In genomic region chr11:106249857-106250256, GRCh38 we compare ENCODE assay signal across 23 cellular contexts.
DNase-seq lines count a peak whose midpoint lies in the region; ATAC-seq and TF ChIP-seq lines count a peak whose summit lies in the region.
"Had no signal": no experiment of that assay in that cellular context is flagged by ENCODE, and none has a peak within 500 bp of the region (broad histone marks: within the 10 kb centered on the region; RNA-seq: fewer than 3 reads in every experiment).

No MANE protein-coding gene starts in this region.

- H3K79me2 ChIP-seq in hepatocyte, result no peaks in the 10 kb centered on the region
- H3K79me2 ChIP-seq in Karpas-422 (ENCODE audit: low read length), result no peaks in the 10 kb centered on the region

- no peak overlapping the region for H4K91ac ChIP-seq in neuronal stem cell (ENCODE audit: low read depth, low read length, poor library complexity)

- no peak overlapping the region for H2BK5ac ChIP-seq in neuronal stem cell (ENCODE audit: low read length)

- no peak for TF ChIP-seq POLR2A in stomach (IDR thresholded peaks at IDR 0.05)

- no peak overlapping the region for H3K14ac ChIP-seq in neuronal stem cell (ENCODE audit: low read length)

- H2BK15ac ChIP-seq in neuronal stem cell (ENCODE audit: low read length), result no peak overlapping the region

- H3K4ac ChIP-seq in neuronal stem cell (ENCODE audit: low read length), result no peak overlapping the region

- no peak for TF ChIP-seq EP300 in stomach (IDR thresholded peaks at IDR 0.05)

- peak; percentile 72 for DNase-seq in astrocyte of the spinal cord (ENCODE audit: low read depth, low spot score)
- DNase-seq in hepatocyte (ENCODE audit: low spot score), result peak; percentile 14
- DNase-seq in neuronal stem cell (ENCODE audit: low spot score), result no peak
- DNase-seq in stomach, result no peak
- DNase-seq in Karpas-422, result no peak
- no peak for DNase-seq in NCI-H345 treated with DMSO at 0.1 percent for 48 hours (lab: John Stamatoyannopoulos, UW; ENCODE audit: unreplicated experiment)
- no peak for DNase-seq in upper lobe of right lung
- DNase-seq: activated CD4-positive, alpha-beta T cell treated with anti-CD3 and anti-CD28 coated beads, Interleukin-2, amount 50 U/mL, for 48 hours; activated naive CD4-positive, alpha-beta T cell; activated T-cell treated with anti-CD3 and anti-CD28 coated beads for 4 hours; anterior cingulate cortex; cortex of kidney; DMS79 treated with DMSO at 0.1 percent for 48 hours; foreskin melanocyte; left colon; mucosa of descending colon; NCI-H2029 treated with DMSO at 0.1 percent for 48 hours; stimulated activated naive CD4-positive, alpha-beta T cell; tibial artery had no signal

- H3K18ac ChIP-seq in neuronal stem cell (ENCODE audit: low read length), result no peak overlapping the region

- H3K9ac ChIP-seq in HUES48 (ENCODE audit: low read depth, low read length) (no peak overlapping the region), neuronal stem cell (ENCODE audit: low read depth, low read length, poor library complexity) (no peak overlapping the region), Karpas-422 (ENCODE audit: low read length) (no peak overlapping the region)
- H3K9ac ChIP-seq: KMS-11 had no signal

- H3K9me3 ChIP-seq in HUES48 (ENCODE audit: control insufficient read depth, insufficient read depth, low read length) (peaks cover 14% of the 10 kb centered on the region; the same call in 1 of the 2 replicates), hepatocyte (ENCODE audit: low read depth) (no peaks in the 10 kb centered on the region), neuronal stem cell (replicated peaks in 1 of 2; ENCODE audit: control insufficient read depth in 2 of 2, insufficient read depth in 1 of 2, low read depth in 1 of 2, low read length in 2 of 2) (peaks cover 0 to 9% of the 10 kb centered on the region in 2 donors), stomach (peaks cover 0 to 23% (median 10%) of the 10 kb centered on the region in 4 donors), Karpas-422 (ENCODE audit: low read length) (no peaks in the 10 kb centered on the region), upper lobe of right lung (no peaks in the 10 kb centered on the region)

- no peak overlapping the region for H2BK120ac ChIP-seq in neuronal stem cell (ENCODE audit: low read depth, low read length)

- no peak overlapping the region for H3K4me3 ChIP-seq in HUES48 (ENCODE audit: low read depth, low read length)
- no peak overlapping the region for H3K4me3 ChIP-seq in astrocyte of the spinal cord (ENCODE audit: low read depth, low read length)
- no peak overlapping the region for H3K4me3 ChIP-seq in hepatocyte
- no peak overlapping the region for H3K4me3 ChIP-seq in neuronal stem cell (ENCODE audit: low read length in 2 of 2)
- no peak overlapping the region for H3K4me3 ChIP-seq in stomach
- H3K4me3 ChIP-seq in Karpas-422 (ENCODE audit: low read length), result no peak overlapping the region
- no peak overlapping the region for H3K4me3 ChIP-seq in upper lobe of right lung
- H3K4me3 ChIP-seq: mucosa of descending colon, right atrium auricular region, tibial artery had no signal

- H2AFZ ChIP-seq in hepatocyte (no peak overlapping the region), neuronal stem cell (ENCODE audit: low read length) (peak overlapping the region; percentile 28), Karpas-422 (ENCODE audit: low read length) (no peak overlapping the region)

- no peaks in the 10 kb centered on the region for H3K79me1 ChIP-seq in neuronal stem cell (ENCODE audit: low read depth, low read length)

- H3K4me2 ChIP-seq in hepatocyte, result no peak overlapping the region
- no peak overlapping the region for H3K4me2 ChIP-seq in neuronal stem cell (ENCODE audit: insufficient read depth, low read length, poor library complexity, severe bottlenecking)
- no peak overlapping the region for H3K4me2 ChIP-seq in Karpas-422 (ENCODE audit: low read depth, low read length, poor library complexity, severe bottlenecking)
- H3K4me2 ChIP-seq: KMS-11 had no signal

- no peak for ATAC-seq in upper lobe of right lung
- ATAC-seq: left colon, mucosa of descending colon had no signal

- no peaks in the 10 kb centered on the region for H3K9me2 ChIP-seq in hepatocyte (replicated peaks; ENCODE audit: insufficient read depth)
- H3K9me2 ChIP-seq in Karpas-422 (replicated peaks; ENCODE audit: insufficient read depth, low read length), result 0 out of 2 replicates have a peak, but pooled peaks cover 4% of the 10 kb centered on the region

- intact Hi-C loops in stomach (cut with DNase I; ENCODE audit: low total_unique reads), result no loop called here
- intact Hi-C loops in upper lobe of right lung (cut with DNase I), result no loop called here

- in situ Hi-C loops in astrocyte of the spinal cord (cut with HindIII; ENCODE audit: low sequenced_read_pairs), result no loop called here

- H3K4me1 ChIP-seq in HUES48 (ENCODE audit: control insufficient read depth, insufficient read depth, low read length) (peaks cover 17% of the 10 kb centered on the region), hepatocyte (ENCODE audit: insufficient read depth) (peaks cover 4% of the 10 kb centered on the region), neuronal stem cell (ENCODE audit: control insufficient read depth in 2 of 2, insufficient read depth in 1 of 2, low read depth in 1 of 2, low read length in 2 of 2) (peaks cover 4 to 5% of the 10 kb centered on the region in 2 donors), stomach (no peaks in the 10 kb centered on the region), Karpas-422 (ENCODE audit: low read length) (no peaks in the 10 kb centered on the region), upper lobe of right lung (no peaks in the 10 kb centered on the region)
- H3K4me1 ChIP-seq: right atrium auricular region, tibial artery had no signal

- H2AK5ac ChIP-seq in neuronal stem cell (ENCODE audit: low read depth, low read length), result no peak overlapping the region

- no peak for TF ChIP-seq CTCF in astrocyte of the spinal cord (IDR thresholded peaks at IDR 0.05; ENCODE audit: low read depth, low read length)
- TF ChIP-seq CTCF in hepatocyte (IDR thresholded peaks at IDR 0.05; ENCODE audit: poor library complexity), result no peak
- no peak for TF ChIP-seq CTCF in stomach (IDR thresholded peaks at IDR 0.05)
- no peak for TF ChIP-seq CTCF in upper lobe of right lung (IDR thresholded peaks at IDR 0.05)

- H3K27ac ChIP-seq in HUES48 (ENCODE audit: low read depth, low read length) (peak overlapping the region; percentile 77), hepatocyte (no peak overlapping the region), neuronal stem cell (replicated peaks; ENCODE audit: low read length) (no peak overlapping the region), stomach (no peak overlapping the region), Karpas-422 (ENCODE audit: low read length) (no peak overlapping the region), upper lobe of right lung (no peak overlapping the region)
- H3K27ac ChIP-seq: KMS-11, right atrium auricular region, tibial artery, VCaP had no signal

- no peaks in the 10 kb centered on the region for H3K27me3 ChIP-seq in HUES48 (ENCODE audit: control insufficient read depth, insufficient read depth, low read length)
- H3K27me3 ChIP-seq in hepatocyte, result no peaks in the 10 kb centered on the region
- no peaks in the 10 kb centered on the region for H3K27me3 ChIP-seq in neuronal stem cell (ENCODE audit: control insufficient read depth in 3 of 3, insufficient read depth in 3 of 3, low read depth in 1 of 3, low read length in 3 of 3)
- no peaks in the 10 kb centered on the region for H3K27me3 ChIP-seq in stomach
- no peaks in the 10 kb centered on the region; the same call in 1 of the 2 replicates for H3K27me3 ChIP-seq in Karpas-422 (ENCODE audit: low read length)
- H3K27me3 ChIP-seq in upper lobe of right lung, result no peaks in the 10 kb centered on the region
- H3K27me3 ChIP-seq: right atrium auricular region, tibial artery had no signal

- no peak overlapping the region for H3K23ac ChIP-seq in neuronal stem cell (ENCODE audit: low read depth, low read length, poor library complexity)

- H4K8ac ChIP-seq in neuronal stem cell (ENCODE audit: low read depth, low read length), result no peak overlapping the region

- WGBS in hepatocyte (ENCODE audit: low lambda C conversion rate, missing lambda C conversion rate), result 42% methylated on average over 4 of the region's 4 CpGs
- no CpG with 5 or more reads among the region's 4 CpGs for WGBS in neuronal stem cell (ENCODE audit: extremely low coverage in 2 of 2, insufficient read length in 2 of 2, insufficient replicate concordance in 1 of 2), 2 donors
- WGBS in stomach, 5 donors, result 65 to 78% (median 69%) methylated on average over 4 of the region's 4 CpGs

- H2BK12ac ChIP-seq in neuronal stem cell (ENCODE audit: low read length), result no peak overlapping the region

- H3K36me3 ChIP-seq in HUES48 (ENCODE audit: control insufficient read depth, insufficient read depth, low read length) (no peaks in the 10 kb centered on the region), hepatocyte (replicated peaks; ENCODE audit: insufficient read depth, low read depth) (no peaks in the 10 kb centered on the region), neuronal stem cell (replicated peaks in 1 of 2; ENCODE audit: control insufficient read depth in 2 of 2, insufficient read depth in 2 of 2, low read length in 2 of 2) (no peaks in the 10 kb centered on the region), stomach (no peaks in the 10 kb centered on the region), Karpas-422 (ENCODE audit: insufficient read depth, low read length) (no peaks in the 10 kb centered on the region), upper lobe of right lung (no peaks in the 10 kb centered on the region)
- H3K36me3 ChIP-seq: right atrium auricular region, tibial artery had no signal

- H4K20me1 ChIP-seq in hepatocyte (ENCODE audit: insufficient read depth, poor library complexity, severe bottlenecking) (no peaks in the 10 kb centered on the region), Karpas-422 (ENCODE audit: insufficient read depth, low read depth, low read length) (no peaks in the 10 kb centered on the region)

Comparison
In these comparisons a context has a peak if more than half of its experiments do, and no peak if none do; other contexts are left out.
1. DNase-seq: peak in astrocyte of the spinal cord (single experiment) and hepatocyte (single experiment); none in neuronal stem cell (single experiment), stomach (single experiment), Karpas-422 (single experiment), NCI-H345 treated with DMSO at 0.1 percent for 48 hours (single experiment) and upper lobe of right lung (single experiment).